In genomic region chr5:14810941-14811573, GRCh38 we compare ENCODE assay signal across 13 cellular contexts.
A peak's percentile ranks its signal among the peaks of the same experiment; 100 is the strongest.
DNase-seq lines count a peak whose midpoint lies in the region; ATAC-seq and TF ChIP-seq lines count a peak whose summit lies in the region.
"Had no signal": no experiment of that assay in that cellular context is flagged by ENCODE, and none has a peak within 500 bp of the region (broad histone marks: within the 10 kb centered on the region; RNA-seq: fewer than 3 reads in every experiment).

No MANE protein-coding gene starts in this region.

- BruUV-seq in OCI-LY7 (replicated peaks; lab: Mats Ljungman, UMichigan) = no TSS peak

- peak overlapping the region; percentile 67 for H3K27ac ChIP-seq in OCI-LY7 (ENCODE audit: low read depth, low read length, poor library complexity, severe bottlenecking)
- peak overlapping the region; percentile 26 to 58 (median 54) for H3K27ac ChIP-seq in gastrocnemius medialis

- H3K4me3 ChIP-seq in OCI-LY7 (ENCODE audit: low read depth, low read length, poor library complexity, severe bottlenecking) = peak overlapping the region; percentile 51
- peak overlapping the region in 1 of 4 donors; percentile 7 for H3K4me3 ChIP-seq in gastrocnemius medialis

- peaks cover 4% of the 10 kb centered on the region for H3K36me3 Mint-ChIP-seq in activated CD4-positive, alpha-beta memory T cell treated with anti-CD3 and anti-CD28 coated beads, Interleukin-2, amount 10 ng/mL, durations not matched to agents 7 days and 5 days (ENCODE audit: low read depth)
- H3K36me3 Mint-ChIP-seq in activated CD4-positive, alpha-beta memory T cell treated with anti-CD3 and anti-CD28 coated beads for 36 hours = peaks cover 11% of the 10 kb centered on the region

- DNase-seq in activated CD4-positive, alpha-beta memory T cell treated with anti-CD3 and anti-CD28 coated beads, Interleukin-2, amount 10 ng/mL, durations not matched to agents 7 days and 5 days = no peak
- no peak for DNase-seq in activated CD4-positive, alpha-beta memory T cell treated with anti-CD3 and anti-CD28 coated beads for 36 hours
- peak; percentile 36 for DNase-seq in OCI-LY7 (ENCODE audit: low spot score)
- DNase-seq in ecto neural progenitor cell (ENCODE audit: low spot score) = peak; percentile 13
- DNase-seq in gastrocnemius medialis = no peak
- no peak for DNase-seq in HEK293T (ENCODE audit: extremely low spot score)
- DNase-seq in HCEC 1CT = no peak
- DNase-seq: central memory CD4-positive, alpha-beta T cell; GOT3; left cardiac atrium; NCI-H510A had no signal

- TF ChIP-seq CTCF in OCI-LY7 (conservative IDR thresholded peaks at IDR 0.05; ENCODE audit: low read length) (no peak), gastrocnemius medialis (IDR thresholded peaks at IDR 0.05 in 4 of 5, conservative IDR thresholded peaks at IDR 0.05 in 1 of 5) (no peak)

- POLR2A ChIA-PET in activated CD4-positive, alpha-beta memory T cell treated with anti-CD3 and anti-CD28 coated beads, Interleukin-2, amount 10 ng/mL, durations not matched to agents 7 days and 5 days (lab: Charles Lee) = no interaction called here
- POLR2A ChIA-PET in activated CD4-positive, alpha-beta memory T cell treated with anti-CD3 and anti-CD28 coated beads for 36 hours (lab: Charles Lee) = no interaction called here
- POLR2A ChIA-PET in OCI-LY7 (lab: Charles Lee) = no interaction called here
- POLR2A ChIA-PET in HEK293T (lab: Yijun Ruan, JAX) = no interaction called here

- CTCF ChIA-PET in activated CD4-positive, alpha-beta memory T cell treated with anti-CD3 and anti-CD28 coated beads, Interleukin-2, amount 10 ng/mL, durations not matched to agents 7 days and 5 days (lab: Charles Lee) = no interaction called here
- CTCF ChIA-PET in activated CD4-positive, alpha-beta memory T cell treated with anti-CD3 and anti-CD28 coated beads for 36 hours (lab: Charles Lee) = interaction anchor here (2.1 kb wide), 1 partner anchor 192 kb away, joined by 6 read pairs; no protein-coding TSS in a partner anchor
- CTCF ChIA-PET in OCI-LY7 (lab: Charles Lee; ENCODE audit: unreplicated experiment) = no interaction called here
- CTCF ChIA-PET in HEK293T (lab: Yijun Ruan, JAX) = no interaction called here

- no peak for TF ChIP-seq POLR2A in gastrocnemius medialis (IDR thresholded peaks at IDR 0.05)

- peak; percentile 56 to 63 for ATAC-seq in gastrocnemius medialis
- no peak for ATAC-seq in HG02642 (IDR thresholded peaks at IDR 0.05; ENCODE audit: poor library complexity, unreplicated experiment)
- ATAC-seq: left cardiac atrium had no signal

- H3K36me3 ChIP-seq in OCI-LY7 (ENCODE audit: insufficient read depth, low read length) (no peaks in the 10 kb centered on the region), gastrocnemius medialis (no peaks in the 10 kb centered on the region)

- intact Hi-C loops in activated CD4-positive, alpha-beta memory T cell treated with anti-CD3 and anti-CD28 coated beads for 36 hours (cut with micrococcal nuclease) = loop anchor here (10.0 kb wide), 1 partner anchor 216 kb away; no protein-coding TSS in a partner anchor
- intact Hi-C loops in OCI-LY7 (cut with micrococcal nuclease; ENCODE audit: unreplicated experiment) (no loop called here), gastrocnemius medialis (cut with DNase I; ENCODE audit: low total_unique reads) (loop anchor here (2.0 kb wide), 1 partner anchor 20 kb away; no protein-coding TSS in a partner anchor)

- H3K27ac Mint-ChIP-seq in activated CD4-positive, alpha-beta memory T cell treated with anti-CD3 and anti-CD28 coated beads, Interleukin-2, amount 10 ng/mL, durations not matched to agents 7 days and 5 days = peak overlapping the region; percentile 85
- H3K27ac Mint-ChIP-seq in activated CD4-positive, alpha-beta memory T cell treated with anti-CD3 and anti-CD28 coated beads for 36 hours = no peak overlapping the region
- H3K27ac Mint-ChIP-seq: progenitor cell of endocrine pancreas had no signal

- peaks cover 55% of the 10 kb centered on the region for H3K4me1 Mint-ChIP-seq in activated CD4-positive, alpha-beta memory T cell treated with anti-CD3 and anti-CD28 coated beads, Interleukin-2, amount 10 ng/mL, durations not matched to agents 7 days and 5 days
- peaks cover 68% of the 10 kb centered on the region for H3K4me1 Mint-ChIP-seq in activated CD4-positive, alpha-beta memory T cell treated with anti-CD3 and anti-CD28 coated beads for 36 hours (ENCODE audit: low read depth)

- no peaks in the 10 kb centered on the region; the same call in 1 of the 2 replicates for H3K79me2 ChIP-seq in OCI-LY7 (ENCODE audit: insufficient read depth, low read depth, low read length)

- in situ Hi-C loops in gastrocnemius medialis (cut with MboI; ENCODE audit: low sequenced_read_pairs in 4 of 4) = no loop called here

- peak overlapping the region; percentile 70 for H3K4me2 ChIP-seq in OCI-LY7 (ENCODE audit: low read length)

- H3K9me3 ChIP-seq in OCI-LY7 (ENCODE audit: low read length) = no peaks in the 10 kb centered on the region
- no peaks in the 10 kb centered on the region for H3K9me3 ChIP-seq in gastrocnemius medialis

- H3K4me1 ChIP-seq in OCI-LY7 (ENCODE audit: insufficient read depth, low read length, poor library complexity, severe bottlenecking) (peaks cover 40% of the 10 kb centered on the region), gastrocnemius medialis (peaks cover 57 to 61% of the 10 kb centered on the region in 2 donors)

- no peak overlapping the region; the same call in 1 of the 2 replicates for H2AFZ ChIP-seq in OCI-LY7 (ENCODE audit: low read length)

- no peaks in the 10 kb centered on the region for H3K27me3 ChIP-seq in gastrocnemius medialis

- no peaks in the 10 kb centered on the region for H3K9me3 Mint-ChIP-seq in activated CD4-positive, alpha-beta memory T cell treated with anti-CD3 and anti-CD28 coated beads, Interleukin-2, amount 10 ng/mL, durations not matched to agents 7 days and 5 days
- H3K9me3 Mint-ChIP-seq in activated CD4-positive, alpha-beta memory T cell treated with anti-CD3 and anti-CD28 coated beads for 36 hours = no peaks in the 10 kb centered on the region

- H3K9me2 ChIP-seq in OCI-LY7 (ENCODE audit: insufficient read depth, low read length) = no peaks in the 10 kb centered on the region

- no peaks in the 10 kb centered on the region for H3K27me3 Mint-ChIP-seq in activated CD4-positive, alpha-beta memory T cell treated with anti-CD3 and anti-CD28 coated beads, Interleukin-2, amount 10 ng/mL, durations not matched to agents 7 days and 5 days
- H3K27me3 Mint-ChIP-seq in activated CD4-positive, alpha-beta memory T cell treated with anti-CD3 and anti-CD28 coated beads for 36 hours = no peaks in the 10 kb centered on the region
- H3K27me3 Mint-ChIP-seq: progenitor cell of endocrine pancreas had no signal

- H3K4me3 Mint-ChIP-seq in activated CD4-positive, alpha-beta memory T cell treated with anti-CD3 and anti-CD28 coated beads, Interleukin-2, amount 10 ng/mL, durations not matched to agents 7 days and 5 days = peak overlapping the region; percentile 71
- H3K4me3 Mint-ChIP-seq in activated CD4-positive, alpha-beta memory T cell treated with anti-CD3 and anti-CD28 coated beads for 36 hours = no peak overlapping the region

- H4K20me1 ChIP-seq in OCI-LY7 (ENCODE audit: insufficient read depth, low read length) = peaks cover 5% of the 10 kb centered on the region; the same call in 1 of the 2 replicates

TF ChIP-seq in HEK293T, 16 proteins besides CTCF, POLR2A, EP300 and RAD21:
- TF ChIP-seq NFRKB (IDR thresholded peaks at IDR 0.05) (no peak), CTBP1 (IDR thresholded peaks at IDR 0.05; ENCODE audit: borderline replicate concordance) (no peak), SUZ12 (IDR thresholded peaks at IDR 0.05) (no peak), LEF1 (IDR thresholded peaks at IDR 0.05; ENCODE audit: borderline replicate concordance) (no peak), FOXK2 (IDR thresholded peaks at IDR 0.05) (no peak), ZNF384 (IDR thresholded peaks at IDR 0.05) (no peak), FOXA1 (IDR thresholded peaks at IDR 0.05) (no peak), ARNT (IDR thresholded peaks at IDR 0.05) (no peak), SP1 (IDR thresholded peaks at IDR 0.05) (no peak), HDGF (IDR thresholded peaks at IDR 0.05; ENCODE audit: borderline replicate concordance) (no peak), TARDBP (IDR thresholded peaks at IDR 0.05) (no peak), PKNOX1 (IDR thresholded peaks at IDR 0.05) (no peak)

Comparison
In these comparisons a context has a peak if more than half of its experiments do, and no peak if none do; other contexts are left out.
1. DNase-seq: peak in OCI-LY7 (single experiment) and ecto neural progenitor cell (single experiment); none in activated CD4-positive, alpha-beta memory T cell treated with anti-CD3 and anti-CD28 coated beads, Interleukin-2, amount 10 ng/mL, durations not matched to agents 7 days and 5 days (single experiment), activated CD4-positive, alpha-beta memory T cell treated with anti-CD3 and anti-CD28 coated beads for 36 hours (single experiment), gastrocnemius medialis (0 of 2), HEK293T (single experiment) and HCEC 1CT (single experiment).